19 cellular contexts compared by ENCODE assay signal in the genomic region with DNA sequence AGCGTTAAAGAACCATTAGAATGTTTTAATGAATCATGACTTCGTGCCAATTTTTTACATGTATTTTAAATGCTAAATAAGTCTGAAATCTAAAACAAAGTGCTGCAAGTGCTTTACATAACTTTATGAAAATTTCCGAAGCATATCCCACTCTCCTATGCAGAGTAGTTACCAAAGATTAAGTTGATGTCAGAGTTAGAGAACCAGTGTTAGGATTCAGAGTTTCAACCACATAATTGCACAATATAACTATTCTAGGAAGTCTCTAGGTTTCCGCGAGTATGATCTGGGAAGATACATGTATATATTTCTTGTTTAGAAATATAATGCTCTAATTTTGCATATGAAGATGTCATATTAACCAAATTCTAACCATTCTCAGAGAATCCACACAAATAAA.
DNase-seq lines count a peak whose midpoint lies in the region; ATAC-seq, FAIRE-seq and TF ChIP-seq lines count a peak whose summit lies in the region.
"Had no signal": no experiment of that assay in that cellular context is flagged by ENCODE, and none has a peak within 500 bp of the region (broad histone marks: within the 10 kb centered on the region; RNA-seq: fewer than 3 reads in every experiment).

No MANE protein-coding gene starts in this region.

- in situ Hi-C loops in K562 (cut with MboI) = no loop called here

- intact Hi-C loops in K562 (cut with micrococcal nuclease) = no loop called here
- intact Hi-C loops in heart left ventricle (cut with DNase I) = no loop called here

- DNase-seq in AML-193 (lab: John Stamatoyannopoulos, UW) = peak; percentile 74 to 83
- peak; percentile 62 to 63 for DNase-seq in Kasumi-1 (lab: John Stamatoyannopoulos, UW)
- DNase-seq in NOMO-1 treated with DMSO at 0.1 percent for 48 hours (lab: John Stamatoyannopoulos, UW; ENCODE audit: unreplicated experiment) = peak; percentile 74
- no peak for DNase-seq in K562 (ENCODE audit: extremely low read depth in 1 of 4, low spot score in 3 of 4)
- no peak for DNase-seq in urothelium cell line (ENCODE audit: low spot score)
- no peak for DNase-seq in mesendoderm
- no peak for DNase-seq in heart left ventricle
- DNase-seq: Calu3; CD4-positive, alpha-beta memory T cell; GM23248; NCI-H1105; NCI-H2081 treated with DMSO at 0.1 percent for 48 hours; NCI-H774; Peyer's patch; T-cell had no signal

- no peak for TF ChIP-seq CTCF in K562 (IDR thresholded peaks at IDR 0.05 in 2 of 3, conservative IDR thresholded peaks at IDR 0.05 in 1 of 3; ENCODE audit: insufficient read depth in 2 of 3, low read depth in 1 of 3, low read length in 3 of 3)
- no peak for TF ChIP-seq CTCF in heart left ventricle (IDR thresholded peaks at IDR 0.05)

- no peak for TF ChIP-seq EP300 in K562 (IDR thresholded peaks at IDR 0.05; ENCODE audit: low read length)

- 85% methylated on average over 5 of the region's 5 CpGs for WGBS in K562 (ENCODE audit: insufficient coverage, low coverage, missing lambda C conversion rate)
- no CpG with 5 or more reads among the region's 5 CpGs for WGBS in mesendoderm (ENCODE audit: extremely low coverage, insufficient coverage, low lambda C conversion rate)
- WGBS in heart left ventricle, 4 donors = 93 to 96% (median 94%) methylated on average over 5 of the region's 5 CpGs

- POLR2A ChIA-PET in K562 (lab: Yijun Ruan, JAX) = no interaction called here

- no peaks in the 10 kb centered on the region for H4K20me1 ChIP-seq in K562 (replicated peaks; ENCODE audit: control insufficient read depth, insufficient read depth, low read length)

- H3K79me2 ChIP-seq in K562 (ENCODE audit: control insufficient read depth, insufficient read depth, low read length) (peaks cover 20% of the 10 kb centered on the region; the same call in 2 of the 3 replicates), mesendoderm (ENCODE audit: control insufficient read depth, insufficient read depth, low read length) (peaks cover 1% of the 10 kb centered on the region)

- H3K36me3 ChIP-seq in K562 (ENCODE audit: control insufficient read depth, insufficient read depth, low read length) (peaks cover 9% of the 10 kb centered on the region; the same call in 2 of the 3 replicates), mesendoderm (ENCODE audit: control insufficient read depth, insufficient read depth, low read length) (no peaks in the 10 kb centered on the region), heart left ventricle (peaks cover 0 to 18% (median 3%) of the 10 kb centered on the region in 9 donors)
- H3K36me3 ChIP-seq: HAP-1 had no signal

- no peak overlapping the region for H2BK120ac ChIP-seq in mesendoderm (ENCODE audit: low read depth, low read length)

- no peaks in the 10 kb centered on the region for H3K9me3 ChIP-seq in K562 (replicated peaks; ENCODE audit: control insufficient read depth, insufficient read depth, low read depth, low read length)
- no peaks in the 10 kb centered on the region for H3K9me3 ChIP-seq in heart left ventricle
- H3K9me3 ChIP-seq: HAP-1, Peyer's patch had no signal

- no peaks in the 10 kb centered on the region for H3K9me1 ChIP-seq in K562 (ENCODE audit: control insufficient read depth, insufficient read depth, low read length)

- BruUV-seq in K562 (replicated peaks; lab: Mats Ljungman, UMichigan) = no TSS peak

- H3K18ac ChIP-seq in mesendoderm (ENCODE audit: low read length) = no peak overlapping the region

- no peak overlapping the region for H3K27ac ChIP-seq in K562 (ENCODE audit: extremely low read depth, low read depth, low read length)
- H3K27ac ChIP-seq in mesendoderm (ENCODE audit: low read depth, low read length) = no peak overlapping the region
- H3K27ac ChIP-seq in heart left ventricle = no peak overlapping the region
- H3K27ac ChIP-seq: GM23248, KMS-11, Peyer's patch had no signal

- TF ChIP-seq RAD21 in K562 (CRISPR knock-in tag; conservative IDR thresholded peaks at IDR 0.05 in 1 of 2, IDR thresholded peaks at IDR 0.05 in 1 of 2) = no peak

- H3K9ac ChIP-seq in K562 (ENCODE audit: insufficient read depth in 1 of 2, low read depth in 2 of 2, low read length in 2 of 2) = no peak overlapping the region
- no peak overlapping the region for H3K9ac ChIP-seq in mesendoderm (ENCODE audit: low read length)
- H3K9ac ChIP-seq: GM23248, KMS-11 had no signal

- H2AK5ac ChIP-seq in mesendoderm (ENCODE audit: low read length) = no peak overlapping the region

- no peak overlapping the region for H2BK15ac ChIP-seq in mesendoderm (replicated peaks; ENCODE audit: low read depth)

- no peak overlapping the region for H2BK5ac ChIP-seq in mesendoderm (ENCODE audit: low read length)

- H2AFZ ChIP-seq in K562 (ENCODE audit: low read depth, low read length) = no peak overlapping the region
- H2AFZ ChIP-seq: GM23248 had no signal

- no peak for FAIRE-seq in K562 (lab: Jason Lieb, UNC)
- FAIRE-seq in urothelium cell line (lab: Jason Lieb, UNC) = no peak
- FAIRE-seq: GM12878, GM19239 had no signal

- ATAC-seq in K562 (no peak), heart left ventricle (no peak)
- ATAC-seq: GM12878, T-cell had no signal

- CTCF ChIA-PET in K562 (lab: Yijun Ruan, JAX; ENCODE audit: low intra/inter-chr PET ratio) = no interaction called here

- H3K4ac ChIP-seq in mesendoderm (ENCODE audit: low read depth, low read length) = no peak overlapping the region

- peaks cover 1% of the 10 kb centered on the region for H3K79me1 ChIP-seq in mesendoderm (ENCODE audit: low read length)

- no peak overlapping the region for H3K4me3 ChIP-seq in K562
- no peak overlapping the region for H3K4me3 ChIP-seq in mesendoderm (ENCODE audit: low read length)
- H3K4me3 ChIP-seq in heart left ventricle = no peak overlapping the region
- H3K4me3 ChIP-seq: GM12878, GM23248, HAP-1, Peyer's patch had no signal

- no peak overlapping the region for H3K23ac ChIP-seq in mesendoderm (ENCODE audit: low read length)

- H3K4me2 ChIP-seq in K562 (ENCODE audit: insufficient read depth, low read length) = no peak overlapping the region
- H3K4me2 ChIP-seq in mesendoderm (ENCODE audit: low read length) = no peak overlapping the region
- H3K4me2 ChIP-seq: KMS-11 had no signal

- no peaks in the 10 kb centered on the region; a peak in 2 of 5 replicates for H3K4me1 ChIP-seq in K562 (replicated peaks in 1 of 2; ENCODE audit: control insufficient read depth in 2 of 2, insufficient read depth in 2 of 2, low read length in 2 of 2)
- no peaks in the 10 kb centered on the region for H3K4me1 ChIP-seq in mesendoderm (ENCODE audit: control insufficient read depth, low read depth, low read length)
- H3K4me1 ChIP-seq in heart left ventricle = peaks cover 0 to 13% (median 0%) of the 10 kb centered on the region in 12 donors
- H3K4me1 ChIP-seq: HAP-1, Peyer's patch had no signal

- H3K56ac ChIP-seq in mesendoderm (ENCODE audit: low read length) = no peak overlapping the region

- TF ChIP-seq POLR2A in K562 (conservative IDR thresholded peaks at IDR 0.05) (no peak), heart left ventricle (IDR thresholded peaks at IDR 0.05) (no peak)

- H4K8ac ChIP-seq in mesendoderm (ENCODE audit: low read depth, low read length) = no peak overlapping the region

- H4K5ac ChIP-seq in mesendoderm (ENCODE audit: low read length) = no peak overlapping the region

- no peaks in the 10 kb centered on the region for H3K27me3 ChIP-seq in K562 (ENCODE audit: control insufficient read depth in 2 of 2, insufficient read depth in 2 of 2, low read length in 2 of 2)
- H3K27me3 ChIP-seq in mesendoderm (ENCODE audit: insufficient read depth, low read length, poor library complexity) = no peaks in the 10 kb centered on the region
- H3K27me3 ChIP-seq in heart left ventricle = no peaks in the 10 kb centered on the region
- H3K27me3 ChIP-seq: Peyer's patch had no signal

TF ChIP-seq in K562, 482 proteins besides CTCF, POLR2A, EP300 and RAD21:
- no peak for TF ChIP-seq COPS2 (conservative IDR thresholded peaks at IDR 0.05)
- TF ChIP-seq CEBPB (tag; IDR thresholded peaks at IDR 0.05) = peak; percentile 37
- no peak for TF ChIP-seq ZKSCAN3 (CRISPR knock-in tag; IDR thresholded peaks at IDR 0.05)
- TF ChIP-seq NR1H2 (CRISPR knock-in tag; IDR thresholded peaks at IDR 0.05) = no peak
- TF ChIP-seq ESRRB (CRISPR knock-in tag; IDR thresholded peaks at IDR 0.05; ENCODE audit: borderline replicate concordance) = no peak
- TF ChIP-seq SP2 (IDR thresholded peaks at IDR 0.05; ENCODE audit: extremely low read depth, low read depth, low read length, poor library complexity, severe bottlenecking) = no peak

Comparison
In these comparisons a context has a peak if more than half of its experiments do, and no peak if none do; other contexts are left out.
1. DNase-seq: peak in AML-193 (2 of 2), Kasumi-1 (2 of 2) and NOMO-1 treated with DMSO at 0.1 percent for 48 hours (single experiment); none in K562 (0 of 4), urothelium cell line (single experiment), mesendoderm (single experiment) and heart left ventricle (0 of 5).